29 cellular contexts compared by ENCODE assay signal in genomic region chr4:26451597-26451996, GRCh38. TPM values are rescaled to one million over a fixed set of nuclear protein-coding genes. Genes with fewer than 3 reads are reported as not detected.
"Had no signal": no experiment of that assay in that cellular context is flagged by ENCODE, and none has a peak within 500 bp of the region (broad histone marks: within the 10 kb centered on the region; RNA-seq: fewer than 3 reads in every experiment).

No MANE protein-coding gene starts in this region.

- H3K27me3 ChIP-seq: cardiac muscle cell, Peyer's patch, SJSA1 had no signal

- H3K4me1 ChIP-seq: Peyer's patch, SJSA1 had no signal

- DNase-seq: activated CD4-positive, alpha-beta T cell treated with anti-CD3 and anti-CD28 coated beads, Interleukin-2, amount 10 ng/mL, durations not matched to agents 7 days and 5 days; activated CD4-positive, alpha-beta T cell treated with anti-CD3 and anti-CD28 coated beads, Interleukin-2, amount 50 U/mL, for 48 hours; activated CD8-positive, alpha-beta memory T cell treated with anti-CD3 and anti-CD28 coated beads, Interleukin-2, amount 50 U/mL, for 4 hours; activated gamma-delta T cell treated with Interleukin-2 at 50 U/mL for 16 hours; activated naive CD4-positive, alpha-beta T cell treated with anti-CD3 and anti-CD28 coated beads, Interleukin-2, amount 10 ng/mL, durations not matched to agents 7 days and 5 days; activated naive CD8-positive, alpha-beta T cell treated with anti-CD3 and anti-CD28 coated beads, Interleukin-2, amount 50 U/mL, for 24 hours; activated T-cell treated with anti-CD3 and anti-CD28 coated beads for 4 hours; activated T-cell treated with anti-CD3 and anti-CD28 coated beads, Interleukin-2, amount 50 U/mL, for 4 hours; aorta; NCI-H1417 treated with DMSO at 0.1 percent for 48 hours; NCI-H187 treated with DMSO at 0.1 percent for 48 hours; NCI-H2081; NCI-H345; NCI-H524 treated with DMSO at 0.1 percent for 48 hours; PC-3; Peyer's patch; RPMI8226; SHP77 treated with DMSO at 0.1 percent for 48 hours; SK-N-SH had no signal

- H3K4me2 ChIP-seq: SK-N-SH had no signal

- ATAC-seq: activated naive CD8-positive, alpha-beta T cell treated with anti-CD3 and anti-CD28 coated beads, Interleukin-2, amount 50 U/mL, for 24 hours; activated T-cell treated with anti-CD3 and anti-CD28 coated beads, Interleukin-2, amount 50 U/mL, for 4 hours; PC-3 had no signal

- H3K36me3 ChIP-seq: cardiac muscle cell, Peyer's patch, SJSA1 had no signal

- H3K4me3 Mint-ChIP-seq: activated CD4-positive, alpha-beta T cell treated with anti-CD3 and anti-CD28 coated beads, Interleukin-2, amount 10 ng/mL, durations not matched to agents 7 days and 5 days; activated naive CD4-positive, alpha-beta T cell treated with anti-CD3 and anti-CD28 coated beads, Interleukin-2, amount 10 ng/mL, durations not matched to agents 7 days and 5 days; activated naive CD8-positive, alpha-beta T cell; activated naive CD8-positive, alpha-beta T cell treated with anti-CD3 and anti-CD28 coated beads, Interleukin-2, amount 50 U/mL, for 24 hours; activated T-cell treated with anti-CD3 and anti-CD28 coated beads, Interleukin-2, amount 50 U/mL, for 4 hours; activated T-helper 1 cell treated with anti-CD3 and anti-CD28 coated beads, Interleukin-12 subunit alpha, Interleukin-12 subunit beta, Interleukin-2, Interleukin-4 antibody, amounts not matched to agents 30 ng/mL and 10 ng/mL and 1 ng/mL, durations not matched to agents 14 hours and 24 hours and 36 hours; central memory CD8-positive, alpha-beta T cell; T-helper 1 cell treated with Interleukin-12 subunit alpha and Interleukin-12 subunit beta and Interleukin-4 antibody, amounts not matched to agents 30 μg/mL and 1 μg/mL, for 36 hours; T-helper 2 cell treated with Interferon-gamma antibody and Interleukin-4, amounts not matched to agents 5 μg/mL and 100 μg/mL, for 36 hours had no signal

- H3K9me2 ChIP-seq: SK-N-SH had no signal

- H3K36me3 Mint-ChIP-seq: activated naive CD4-positive, alpha-beta T cell treated with anti-CD3 and anti-CD28 coated beads, Interleukin-2, amount 10 ng/mL, durations not matched to agents 7 days and 5 days had no signal

- H3K27ac Mint-ChIP-seq: activated CD4-positive, alpha-beta T cell treated with anti-CD3 and anti-CD28 coated beads, Interleukin-2, amount 10 ng/mL, durations not matched to agents 7 days and 5 days; activated naive CD4-positive, alpha-beta T cell treated with anti-CD3 and anti-CD28 coated beads, Interleukin-2, amount 10 ng/mL, durations not matched to agents 7 days and 5 days; activated naive CD8-positive, alpha-beta T cell; activated naive CD8-positive, alpha-beta T cell treated with anti-CD3 and anti-CD28 coated beads, Interleukin-2, amount 50 U/mL, for 24 hours; activated T-helper 1 cell treated with anti-CD3 and anti-CD28 coated beads, Interleukin-12 subunit alpha, Interleukin-12 subunit beta, Interleukin-2, Interleukin-4 antibody, amounts not matched to agents 30 ng/mL and 10 ng/mL and 1 ng/mL, durations not matched to agents 14 hours and 24 hours and 36 hours; T-helper 1 cell treated with Interleukin-12 subunit alpha and Interleukin-12 subunit beta and Interleukin-4 antibody, amounts not matched to agents 30 μg/mL and 1 μg/mL, for 36 hours; T-helper 2 cell treated with Interferon-gamma antibody and Interleukin-4, amounts not matched to agents 5 μg/mL and 100 μg/mL, for 36 hours had no signal

- H3K4me1 Mint-ChIP-seq: activated CD4-positive, alpha-beta T cell treated with anti-CD3 and anti-CD28 coated beads, Interleukin-2, amount 10 ng/mL, durations not matched to agents 7 days and 5 days; activated naive CD4-positive, alpha-beta T cell treated with anti-CD3 and anti-CD28 coated beads, Interleukin-2, amount 10 ng/mL, durations not matched to agents 7 days and 5 days; central memory CD8-positive, alpha-beta T cell had no signal

- H3K27me3 Mint-ChIP-seq: activated naive CD8-positive, alpha-beta T cell; central memory CD8-positive, alpha-beta T cell had no signal

- H3K27ac ChIP-seq: cardiac muscle cell, Peyer's patch, SJSA1 had no signal

- H3K9me3 ChIP-seq: Peyer's patch, SJSA1, SK-N-SH had no signal

- H3K9me3 Mint-ChIP-seq: activated CD4-positive, alpha-beta T cell treated with anti-CD3 and anti-CD28 coated beads, Interleukin-2, amount 10 ng/mL, durations not matched to agents 7 days and 5 days; activated naive CD4-positive, alpha-beta T cell treated with anti-CD3 and anti-CD28 coated beads, Interleukin-2, amount 10 ng/mL, durations not matched to agents 7 days and 5 days; activated T-cell treated with anti-CD3 and anti-CD28 coated beads, Interleukin-2, amount 50 U/mL, for 4 hours; activated T-helper 1 cell treated with anti-CD3 and anti-CD28 coated beads, Interleukin-12 subunit alpha, Interleukin-12 subunit beta, Interleukin-2, Interleukin-4 antibody, amounts not matched to agents 30 ng/mL and 10 ng/mL and 1 ng/mL, durations not matched to agents 14 hours and 24 hours and 36 hours; central memory CD8-positive, alpha-beta T cell; T-helper 2 cell treated with Interferon-gamma antibody and Interleukin-4, amounts not matched to agents 5 μg/mL and 100 μg/mL, for 36 hours had no signal

- H3K4me3 ChIP-seq: cardiac muscle cell, Peyer's patch, SJSA1 had no signal

RNA-seq across cellular contexts. Expression of gene CCKAR, which starts 38.7 kb away (rescaled TPM):
- total RNA-seq: activated CD4-positive, alpha-beta T cell treated with anti-CD3 and anti-CD28 coated beads, Interleukin-2, amount 10 ng/mL, durations not matched to agents 7 days and 5 days; activated T-cell treated with anti-CD3 and anti-CD28 coated beads, Interleukin-2, amount 50 U/mL, for 4 hours; activated T-helper 1 cell treated with anti-CD3 and anti-CD28 coated beads, Interleukin-12 subunit alpha, Interleukin-12 subunit beta, Interleukin-2, Interleukin-4 antibody, amounts not matched to agents 30 ng/mL and 10 ng/mL and 1 ng/mL, durations not matched to agents 14 hours and 24 hours and 36 hours; aorta; chondrocyte; MCF 10A; NCI-H460; PC-3; Peyer's patch; SJSA1 had no signal
- polyA plus RNA-seq: aorta, SK-N-SH had no signal
